Comparison of ENCODE assay signal across 26 cellular contexts in the genomic region with DNA sequence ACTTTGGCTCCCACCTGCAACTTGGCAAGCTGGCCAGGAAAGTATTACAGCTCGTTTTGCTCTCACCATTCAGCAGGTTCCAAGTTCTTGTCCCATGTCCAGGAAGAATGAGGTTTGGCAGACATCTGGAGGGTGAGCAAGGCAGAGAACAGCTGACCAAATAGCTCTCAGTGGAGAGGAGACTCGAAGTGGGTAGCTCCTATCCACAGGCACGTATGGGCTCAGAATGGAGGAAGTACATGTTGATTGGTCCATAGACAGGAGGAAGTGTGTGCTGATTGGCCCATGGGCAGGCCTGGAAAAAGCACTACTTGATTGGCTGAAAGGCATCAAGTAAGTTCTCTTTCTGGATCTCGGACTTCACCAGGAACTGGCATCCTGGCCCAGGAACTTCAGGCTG. TPM values are rescaled to one million over a fixed set of nuclear protein-coding genes. Genes with fewer than 3 reads are reported as not detected.
DNase-seq lines count a peak whose midpoint lies in the region; ATAC-seq and TF ChIP-seq lines count a peak whose summit lies in the region.
"Had no signal": no experiment of that assay in that cellular context is flagged by ENCODE, and none has a peak within 500 bp of the region (broad histone marks: within the 10 kb centered on the region; RNA-seq: fewer than 3 reads in every experiment).

No MANE protein-coding gene starts in this region.

- POLR2A ChIA-PET in OCI-LY7 (lab: Charles Lee), result interaction anchor here (0.7 kb wide), 1 partner anchor 189 kb away, joined by 4 read pairs; no protein-coding TSS in a partner anchor

- H4K20me1 ChIP-seq in OCI-LY7 (ENCODE audit: insufficient read depth, low read length), result peaks cover 5% of the 10 kb centered on the region; the same call in 1 of the 2 replicates

- BruUV-seq in OCI-LY7 (replicated peaks; lab: Mats Ljungman, UMichigan), result no TSS peak

- H3K4me2 ChIP-seq in OCI-LY7 (ENCODE audit: low read length), result no peak overlapping the region

- no peaks in the 10 kb centered on the region for H3K27me3 Mint-ChIP-seq in dendritic cell treated with granulocyte-macrophage colony-stimulating factor and Interleukin-4, amounts not matched to agents 40 ng/mL and 50 ng/mL, for 4 days
- H3K27me3 Mint-ChIP-seq: T-cell had no signal

- DNase-seq in DMS53 (lab: John Stamatoyannopoulos, UW) (peak; percentile 73), DMS53 treated with DMSO at 0.1 percent for 48 hours (lab: John Stamatoyannopoulos, UW; ENCODE audit: unreplicated experiment) (no peak), OCI-LY7 (ENCODE audit: low spot score) (peak; percentile 45), testis (peak; percentile 50), mesenteric fat pad (ENCODE audit: low spot score) (no peak), cerebellar nuclear complex (lab: John Stamatoyannopoulos, UW) (no peak)
- DNase-seq: 8988T; activated CD4-positive, alpha-beta T cell treated with anti-CD3 and anti-CD28 coated beads, Interleukin-2, amount 50 U/mL, for 4 hours; activated naive CD4-positive, alpha-beta T cell treated with Interleukin-2 at 50 U/mL for 16 hours; activated T-cell treated with anti-CD3 and anti-CD28 coated beads for 4 hours; anterior cingulate cortex; effector CD8-positive, alpha-beta T cell; lower lobe of right lung; NCI-H1048; NCI-H2029; NCI-H446 treated with DMSO at 0.1 percent for 48 hours; stimulated activated naive CD4-positive, alpha-beta T cell treated with Interleukin-2 at 50 U/mL for 16 hours; T-cell; trophoblast cell; WERI-Rb-1 had no signal

- H3K4me3 ChIP-seq in OCI-LY7 (ENCODE audit: low read depth, low read length, poor library complexity, severe bottlenecking) (no peak overlapping the region), testis (no peak overlapping the region)
- H3K4me3 ChIP-seq: GM12878, lower lobe of right lung, pancreas had no signal

- ATAC-seq in HG02588 (IDR thresholded peaks at IDR 0.05; ENCODE audit: unreplicated experiment), result no peak
- ATAC-seq: GM12878, lower lobe of right lung, pancreas, sciatic nerve, T-cell had no signal

- peaks cover 19% of the 10 kb centered on the region for H3K79me2 ChIP-seq in OCI-LY7 (ENCODE audit: insufficient read depth, low read depth, low read length)

- intact Hi-C loops in OCI-LY7 (cut with micrococcal nuclease; ENCODE audit: unreplicated experiment), result no loop called here
- intact Hi-C loops in dendritic cell treated with granulocyte-macrophage colony-stimulating factor and Interleukin-4, amounts not matched to agents 40 ng/mL and 50 ng/mL, for 4 days (cut with micrococcal nuclease), result no loop called here
- intact Hi-C loops in testis (cut with DNase I; ENCODE audit: low total_unique reads), result loop anchor here (10.0 kb wide), 1 partner anchor 117 kb away; the partner anchor contains the start of gene ESYT2

- H3K4me1 ChIP-seq in OCI-LY7 (ENCODE audit: insufficient read depth, low read length, poor library complexity, severe bottlenecking), result peaks cover 12% of the 10 kb centered on the region
- peaks cover 9% of the 10 kb centered on the region for H3K4me1 ChIP-seq in testis

- TF ChIP-seq POLR2A in testis (IDR thresholded peaks at IDR 0.05), result no peak

- no peak overlapping the region for H2AFZ ChIP-seq in OCI-LY7 (ENCODE audit: low read length)

- peaks cover 11% of the 10 kb centered on the region for H3K9me3 ChIP-seq in OCI-LY7 (ENCODE audit: low read length)
- no peaks in the 10 kb centered on the region for H3K9me3 ChIP-seq in testis
- H3K9me3 ChIP-seq: lower lobe of right lung, pancreas had no signal

- no peaks in the 10 kb centered on the region for H3K9me2 ChIP-seq in OCI-LY7 (ENCODE audit: insufficient read depth, low read length)

- 41 to 65% methylated on average over 4 of the region's 4 CpGs for WGBS in testis, 2 donors

- peaks cover 10% of the 10 kb centered on the region for H3K36me3 Mint-ChIP-seq in dendritic cell treated with granulocyte-macrophage colony-stimulating factor and Interleukin-4, amounts not matched to agents 40 ng/mL and 50 ng/mL, for 4 days (ENCODE audit: low read depth)
- H3K36me3 Mint-ChIP-seq: T-cell had no signal

- H3K27ac Mint-ChIP-seq in dendritic cell treated with granulocyte-macrophage colony-stimulating factor and Interleukin-4, amounts not matched to agents 40 ng/mL and 50 ng/mL, for 4 days, result peak overlapping the region; percentile 33
- H3K27ac Mint-ChIP-seq: T-cell had no signal

- no peak overlapping the region for H3K27ac ChIP-seq in OCI-LY7 (ENCODE audit: low read depth, low read length, poor library complexity, severe bottlenecking)
- H3K27ac ChIP-seq in testis, result no peak overlapping the region
- H3K27ac ChIP-seq: HL-60, lower lobe of right lung, pancreas, WERI-Rb-1 had no signal

- CTCF ChIA-PET in OCI-LY7 (lab: Charles Lee; ENCODE audit: unreplicated experiment), result interaction anchor here (1.0 kb wide), 1 partner anchor 270 kb away, joined by 4 read pairs; no protein-coding TSS in a partner anchor

- H3K4me1 Mint-ChIP-seq in dendritic cell treated with granulocyte-macrophage colony-stimulating factor and Interleukin-4, amounts not matched to agents 40 ng/mL and 50 ng/mL, for 4 days (ENCODE audit: low read depth), result peaks cover 67% of the 10 kb centered on the region

- H3K27me3 ChIP-seq in testis, result no peaks in the 10 kb centered on the region
- H3K27me3 ChIP-seq: pancreas had no signal

- H3K36me3 ChIP-seq in OCI-LY7 (ENCODE audit: insufficient read depth, low read length) (peaks cover 5% of the 10 kb centered on the region; the same call in 1 of the 2 replicates), testis (ENCODE audit: low read depth, missing control alignments) (no peaks in the 10 kb centered on the region)
- H3K36me3 ChIP-seq: lower lobe of right lung, pancreas had no signal

- peaks cover 11% of the 10 kb centered on the region for H3K9me3 Mint-ChIP-seq in dendritic cell treated with granulocyte-macrophage colony-stimulating factor and Interleukin-4, amounts not matched to agents 40 ng/mL and 50 ng/mL, for 4 days

- H3K4me3 Mint-ChIP-seq in dendritic cell treated with granulocyte-macrophage colony-stimulating factor and Interleukin-4, amounts not matched to agents 40 ng/mL and 50 ng/mL, for 4 days, result no peak overlapping the region
- H3K4me3 Mint-ChIP-seq: T-cell had no signal

- no peak for TF ChIP-seq CTCF in OCI-LY7 (conservative IDR thresholded peaks at IDR 0.05; ENCODE audit: low read length)
- no peak for TF ChIP-seq CTCF in testis (IDR thresholded peaks at IDR 0.05)

RNA-seq across cellular contexts. Expression of gene NCAPG2, which starts 3.0 kb away (rescaled TPM):
- total RNA-seq in OCI-LY7 (2014; rRNA removed; shearing (Covaris generic)), result 61.8 and 67.9 TPM in 2 replicates
- total RNA-seq in OCI-LY7 (2022), result 111 and 122 TPM in 2 replicates
- total RNA-seq in testis, result 10 to 100 TPM; 30.2 to 34.0 TPM
- polyA plus RNA-seq in testis (ENCODE audit: insufficient read depth, low read depth, low replicate concordance), result 53.9 TPM
- total RNA-seq in mesenteric fat pad, result 4.7 TPM

Comparison
In these comparisons a context has a peak if more than half of its experiments do, and no peak if none do; other contexts are left out.
1. DNase-seq: peak in DMS53 (single experiment), OCI-LY7 (single experiment) and testis (single experiment); none in DMS53 treated with DMSO at 0.1 percent for 48 hours (single experiment), mesenteric fat pad (single experiment) and cerebellar nuclear complex (0 of 2).